32 cellular contexts compared by ENCODE assay signal in genomic region chr4:68406479-68406859, GRCh38. TPM values are rescaled to one million over a fixed set of nuclear protein-coding genes. Genes with fewer than 3 reads are reported as not detected.
"Had no signal": no experiment of that assay in that cellular context is flagged by ENCODE, and none has a peak within 500 bp of the region (broad histone marks: within the 10 kb centered on the region; RNA-seq: fewer than 3 reads in every experiment).

No MANE protein-coding gene starts in this region.

- H3K27ac Mint-ChIP-seq: activated CD4-positive, alpha-beta T cell treated with anti-CD3 and anti-CD28 coated beads, Interleukin-2, amount 10 ng/mL, durations not matched to agents 7 days and 5 days; activated CD8-positive, alpha-beta T cell treated with anti-CD3 and anti-CD28 coated beads for 36 hours; activated naive CD4-positive, alpha-beta T cell treated with anti-CD3 and anti-CD28 coated beads, Interleukin-2, amount 50 U/mL, for 24 hours; activated T-helper 1 cell treated with anti-CD3 and anti-CD28 coated beads, Interleukin-12 subunit alpha, Interleukin-12 subunit beta, Interleukin-2, Interleukin-4 antibody, amounts not matched to agents 30 ng/mL and 10 ng/mL and 1 ng/mL, durations not matched to agents 14 hours and 24 hours and 36 hours; brain; effector memory CD8-positive, alpha-beta T cell; natural killer cell treated with Interleukin-12 subunit alpha and Interleukin-12 subunit beta and Interleukin-15 and Interleukin-18, amount 100 ng/mL, for 72 hours; stimulated activated effector memory CD8-positive, alpha-beta T cell treated with anti-CD3 and anti-CD28 coated beads, Interleukin-12 subunit alpha, Interleukin-12 subunit beta, amount 100 ng/mL, for 72 hours; T-helper 17 cell had no signal

- H3K4me3 ChIP-seq: esophagus squamous epithelium, gastroesophageal sphincter, left ventricle myocardium inferior, pancreas, psoas muscle, right atrium auricular region, stomach, suprapubic skin, tibial nerve had no signal

- H3K27me3 Mint-ChIP-seq: activated CD4-positive, alpha-beta T cell treated with anti-CD3 and anti-CD28 coated beads, Interleukin-2, amount 10 ng/mL, durations not matched to agents 7 days and 5 days; activated CD8-positive, alpha-beta T cell treated with anti-CD3 and anti-CD28 coated beads for 36 hours; activated naive CD4-positive, alpha-beta T cell treated with anti-CD3 and anti-CD28 coated beads, Interleukin-2, amount 50 U/mL, for 24 hours had no signal

- H3K36me3 Mint-ChIP-seq: activated naive CD4-positive, alpha-beta T cell treated with anti-CD3 and anti-CD28 coated beads, Interleukin-2, amount 50 U/mL, for 24 hours; brain; natural killer cell treated with Interleukin-12 subunit alpha and Interleukin-12 subunit beta and Interleukin-15 and Interleukin-18, amount 100 ng/mL, for 72 hours; stimulated activated effector memory CD8-positive, alpha-beta T cell treated with anti-CD3 and anti-CD28 coated beads, Interleukin-12 subunit alpha, Interleukin-12 subunit beta, amount 100 ng/mL, for 72 hours had no signal

- FAIRE-seq: colon, pancreas, urothelium cell line had no signal

- H3K4me3 Mint-ChIP-seq: activated CD4-positive, alpha-beta T cell treated with anti-CD3 and anti-CD28 coated beads, Interleukin-2, amount 10 ng/mL, durations not matched to agents 7 days and 5 days; activated CD8-positive, alpha-beta T cell treated with anti-CD3 and anti-CD28 coated beads for 36 hours; activated naive CD4-positive, alpha-beta T cell treated with anti-CD3 and anti-CD28 coated beads, Interleukin-2, amount 50 U/mL, for 24 hours; activated T-helper 1 cell treated with anti-CD3 and anti-CD28 coated beads, Interleukin-12 subunit alpha, Interleukin-12 subunit beta, Interleukin-2, Interleukin-4 antibody, amounts not matched to agents 30 ng/mL and 10 ng/mL and 1 ng/mL, durations not matched to agents 14 hours and 24 hours and 36 hours; brain; effector memory CD8-positive, alpha-beta T cell; natural killer cell treated with Interleukin-12 subunit alpha and Interleukin-12 subunit beta and Interleukin-15 and Interleukin-18, amount 100 ng/mL, for 72 hours; stimulated activated effector memory CD8-positive, alpha-beta T cell treated with anti-CD3 and anti-CD28 coated beads, Interleukin-12 subunit alpha, Interleukin-12 subunit beta, amount 100 ng/mL, for 72 hours had no signal

- H3K4me1 Mint-ChIP-seq: activated CD4-positive, alpha-beta T cell treated with anti-CD3 and anti-CD28 coated beads, Interleukin-2, amount 10 ng/mL, durations not matched to agents 7 days and 5 days; activated naive CD4-positive, alpha-beta T cell treated with anti-CD3 and anti-CD28 coated beads, Interleukin-2, amount 50 U/mL, for 24 hours; brain; stimulated activated effector memory CD8-positive, alpha-beta T cell treated with anti-CD3 and anti-CD28 coated beads, Interleukin-12 subunit alpha, Interleukin-12 subunit beta, amount 100 ng/mL, for 72 hours; T-helper 17 cell had no signal

- H3K4me1 ChIP-seq: gastroesophageal sphincter, left ventricle myocardium inferior, pancreas, psoas muscle, right atrium auricular region, stomach, suprapubic skin, tibial nerve had no signal

- H3K9me3 ChIP-seq: esophagus squamous epithelium, gastroesophageal sphincter, left ventricle myocardium inferior, pancreas, psoas muscle, right atrium auricular region, stomach, suprapubic skin, tibial nerve had no signal

- ATAC-seq: activated CD8-positive, alpha-beta T cell treated with anti-CD3 and anti-CD28 coated beads for 36 hours; effector memory CD8-positive, alpha-beta T cell; gastroesophageal sphincter; natural killer cell treated with Interleukin-12 subunit alpha and Interleukin-12 subunit beta and Interleukin-15 and Interleukin-18, amount 100 ng/mL, for 72 hours; pancreas; psoas muscle; stimulated activated effector memory CD8-positive, alpha-beta T cell treated with anti-CD3 and anti-CD28 coated beads, Interleukin-12 subunit alpha, Interleukin-12 subunit beta, amount 100 ng/mL, for 72 hours; T-helper 17 cell had no signal

- DNase-seq: activated CD4-positive, alpha-beta T cell treated with anti-CD3 and anti-CD28 coated beads, Interleukin-2, amount 10 ng/mL, durations not matched to agents 7 days and 5 days; activated CD4-positive, CD25-positive, alpha-beta regulatory T cell; activated CD8-positive, alpha-beta T cell treated with anti-CD3 and anti-CD28 coated beads for 36 hours; activated gamma-delta T cell treated with Interleukin-2 at 50 U/mL for 16 hours; anterior cingulate cortex; caudate nucleus; effector memory CD8-positive, alpha-beta T cell; esophagus squamous epithelium; head of caudate nucleus; hypothalamus; left ventricle myocardium inferior; midbrain; pancreas; psoas muscle; stimulated activated CD4-positive, alpha-beta T cell treated with anti-CD3 and anti-CD28 coated beads, Interleukin-12 subunit alpha, Interleukin-12 subunit beta, amount 100 ng/mL, for 4 hours; stimulated activated CD4-positive, alpha-beta T cell treated with anti-CD3 and anti-CD28 coated beads, Interleukin-1b, Interleukin-23, amount 100 ng/mL, for 48 hours; stomach; SW 1271; T-helper 17 cell had no signal

- H3K27ac ChIP-seq: esophagus squamous epithelium, gastroesophageal sphincter, left ventricle myocardium inferior, pancreas, psoas muscle, right atrium auricular region, stomach, suprapubic skin, tibial nerve had no signal

- H3K9me3 Mint-ChIP-seq: activated CD4-positive, alpha-beta T cell treated with anti-CD3 and anti-CD28 coated beads, Interleukin-2, amount 10 ng/mL, durations not matched to agents 7 days and 5 days; activated CD8-positive, alpha-beta T cell treated with anti-CD3 and anti-CD28 coated beads for 36 hours; activated naive CD4-positive, alpha-beta T cell treated with anti-CD3 and anti-CD28 coated beads, Interleukin-2, amount 50 U/mL, for 24 hours; activated T-helper 1 cell treated with anti-CD3 and anti-CD28 coated beads, Interleukin-12 subunit alpha, Interleukin-12 subunit beta, Interleukin-2, Interleukin-4 antibody, amounts not matched to agents 30 ng/mL and 10 ng/mL and 1 ng/mL, durations not matched to agents 14 hours and 24 hours and 36 hours; effector memory CD8-positive, alpha-beta T cell; natural killer cell treated with Interleukin-12 subunit alpha and Interleukin-12 subunit beta and Interleukin-15 and Interleukin-18, amount 100 ng/mL, for 72 hours; stimulated activated effector memory CD8-positive, alpha-beta T cell treated with anti-CD3 and anti-CD28 coated beads, Interleukin-12 subunit alpha, Interleukin-12 subunit beta, amount 100 ng/mL, for 72 hours had no signal

- H3K27me3 ChIP-seq: esophagus squamous epithelium, pancreas, right atrium auricular region, stomach, tibial nerve had no signal

- H3K36me3 ChIP-seq: esophagus squamous epithelium, gastroesophageal sphincter, left ventricle myocardium inferior, pancreas, right atrium auricular region, stomach, suprapubic skin, tibial nerve had no signal

RNA-seq across cellular contexts. Expression of gene TMPRSS11E, which starts 40.8 kb away (rescaled TPM):
- total RNA-seq: activated CD4-positive, alpha-beta T cell treated with anti-CD3 and anti-CD28 coated beads, Interleukin-2, amount 10 ng/mL, durations not matched to agents 7 days and 5 days; activated T-helper 1 cell treated with anti-CD3 and anti-CD28 coated beads, Interleukin-12 subunit alpha, Interleukin-12 subunit beta, Interleukin-2, Interleukin-4 antibody, amounts not matched to agents 30 ng/mL and 10 ng/mL and 1 ng/mL, durations not matched to agents 14 hours and 24 hours and 36 hours; dermis microvascular lymphatic vessel endothelial cell; left ventricle myocardium inferior; lung microvascular endothelial cell; natural killer cell treated with Interleukin-12 subunit alpha and Interleukin-12 subunit beta and Interleukin-15 and Interleukin-18, amount 100 ng/mL, for 72 hours; psoas muscle; right atrium auricular region; T-helper 17 cell; tibial nerve had no signal
